Comparison of ENCODE assay signal across 24 cellular contexts in the genomic region with DNA sequence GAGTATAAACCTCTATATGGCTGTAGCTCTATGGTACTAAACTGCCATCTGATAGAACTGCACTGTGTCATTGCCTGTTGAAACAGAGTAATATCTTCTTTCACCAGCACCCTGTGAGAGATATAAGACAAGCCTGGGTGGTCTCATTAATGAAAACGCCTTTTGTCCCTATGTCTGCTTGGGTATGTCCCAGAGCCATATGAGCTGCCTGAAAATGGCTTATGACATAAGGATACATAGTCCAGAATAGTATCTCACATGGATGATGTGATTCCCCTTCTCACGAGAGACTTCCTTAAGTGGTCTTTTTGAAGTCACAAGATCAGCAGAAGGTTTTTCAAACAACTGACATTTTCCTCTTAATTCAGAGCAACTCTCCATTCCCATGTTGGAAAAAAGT. TPM values are rescaled to one million over a fixed set of nuclear protein-coding genes. Genes with fewer than 3 reads are reported as not detected.
DNase-seq lines count a peak whose midpoint lies in the region; ATAC-seq, FAIRE-seq and TF ChIP-seq lines count a peak whose summit lies in the region.
"Had no signal": no experiment of that assay in that cellular context is flagged by ENCODE, and none has a peak within 500 bp of the region (broad histone marks: within the 10 kb centered on the region; RNA-seq: fewer than 3 reads in every experiment).

No MANE protein-coding gene starts in this region.

- POLR2A ChIA-PET in K562 (lab: Yijun Ruan, JAX): interaction anchor here (0.6 to 1.0 kb wide), 4 partner anchors 8 to 180 kb away, joined by 3 to 5 read pairs (median 3); no protein-coding TSS in a partner anchor

- 29% methylated on average over 2 of the region's 2 CpGs for WGBS in K562 (ENCODE audit: insufficient coverage, low coverage, missing lambda C conversion rate)

- H3K9me1 ChIP-seq in K562 (ENCODE audit: control insufficient read depth, insufficient read depth, low read length): no peaks in the 10 kb centered on the region

- no peak overlapping the region for H3K4me2 ChIP-seq in K562 (ENCODE audit: insufficient read depth, low read length)
- H3K4me2 ChIP-seq: A549 had no signal

- no peaks in the 10 kb centered on the region for H4K20me1 ChIP-seq in K562 (replicated peaks; ENCODE audit: control insufficient read depth, insufficient read depth, low read length)
- H4K20me1 ChIP-seq: BLaER1 treated with 17β-estradiol and CSF1 and Interleukin-3, amounts not matched to agents 10 nM and 100 nM had no signal

- H3K79me2 ChIP-seq in K562 (ENCODE audit: control insufficient read depth, insufficient read depth, low read length): no peaks in the 10 kb centered on the region

- H2AFZ ChIP-seq in K562 (ENCODE audit: low read depth, low read length): no peak overlapping the region

- intact Hi-C loops in K562 (cut with micrococcal nuclease): no loop called here

- peak; percentile 41 for ATAC-seq in K562
- ATAC-seq: A549; CD8-positive, alpha-beta T cell; GM12878 had no signal

- DNase-seq in D721Med (ENCODE audit: insufficient read length, low spot score) (no peak), SJCRH30 (peak; percentile 51 to 82), K562 (ENCODE audit: extremely low read depth in 1 of 4, low spot score in 3 of 4) (no peak), foreskin melanocyte (peak; percentile 99), NCI-H1694 treated with DMSO at 0.1 percent for 48 hours (lab: John Stamatoyannopoulos, UW) (no peak)
- no peak for DNase-seq in activated T-cell treated with anti-CD3 and anti-CD28 coated beads, Interleukin-2, amount 50 U/mL, for 1 hour
- DNase-seq in activated CD4-positive, alpha-beta T cell treated with anti-CD3 and anti-CD28 coated beads for 1 hour: no peak
- DNase-seq: AML-193; Caco-2; Calu3; CD4-positive, alpha-beta T cell; CD8-positive, alpha-beta T cell; DMS 273 treated with DMSO at 0.1 percent for 48 hours; DMS153; DMS53; DMS79; DND-41; EL; GDM1 had no signal

- H3K4me3 ChIP-seq in SJCRH30 (no peak overlapping the region), K562 (no peak overlapping the region)
- H3K4me3 ChIP-seq: A549; BLaER1 treated with 17β-estradiol and CSF1 and Interleukin-3, amounts not matched to agents 10 nM and 100 nM; GM12878 had no signal

- BruUV-seq in K562 (replicated peaks; lab: Mats Ljungman, UMichigan): no TSS peak

- TF ChIP-seq POLR2A in K562 (conservative IDR thresholded peaks at IDR 0.05): no peak

- H3K9ac ChIP-seq in K562 (ENCODE audit: insufficient read depth in 1 of 2, low read depth in 2 of 2, low read length in 2 of 2): no peak overlapping the region
- H3K9ac ChIP-seq: BLaER1 treated with 17β-estradiol and CSF1 and Interleukin-3, amounts not matched to agents 10 nM and 100 nM had no signal

- no peak for TF ChIP-seq RAD21 in K562 (CRISPR knock-in tag; conservative IDR thresholded peaks at IDR 0.05 in 1 of 2, IDR thresholded peaks at IDR 0.05 in 1 of 2)

- no peak for TF ChIP-seq CTCF in D721Med (IDR thresholded peaks at IDR 0.05; ENCODE audit: insufficient read depth, missing control alignments)
- TF ChIP-seq CTCF in K562 (IDR thresholded peaks at IDR 0.05 in 2 of 3, conservative IDR thresholded peaks at IDR 0.05 in 1 of 3; ENCODE audit: insufficient read depth in 2 of 3, low read depth in 1 of 3, low read length in 3 of 3): no peak

- CTCF ChIA-PET in K562 (lab: Yijun Ruan, JAX; ENCODE audit: low intra/inter-chr PET ratio): no interaction called here

- H3K27me3 ChIP-seq in SJCRH30 (no peaks in the 10 kb centered on the region; the same call in 1 of the 2 replicates), K562 (ENCODE audit: control insufficient read depth in 2 of 2, insufficient read depth in 2 of 2, low read length in 2 of 2) (peaks cover 0 to 3% of the 10 kb centered on the region in 2 experiments; a peak in 1 of 5 replicates)

- no peak for TF ChIP-seq EP300 in K562 (IDR thresholded peaks at IDR 0.05; ENCODE audit: low read length)

- in situ Hi-C loops in K562 (cut with MboI): no loop called here

- no peaks in the 10 kb centered on the region for H3K36me3 ChIP-seq in SJCRH30
- no peaks in the 10 kb centered on the region for H3K36me3 ChIP-seq in K562 (ENCODE audit: control insufficient read depth, insufficient read depth, low read length)
- H3K36me3 ChIP-seq: BLaER1 treated with 17β-estradiol and CSF1 and Interleukin-3, amounts not matched to agents 10 nM and 100 nM had no signal

- H3K9me3 ChIP-seq in SJCRH30 (replicated peaks) (no peaks in the 10 kb centered on the region), K562 (replicated peaks; ENCODE audit: control insufficient read depth, insufficient read depth, low read depth, low read length) (no peaks in the 10 kb centered on the region)
- H3K9me3 ChIP-seq: A549; BLaER1 treated with 17β-estradiol and CSF1 and Interleukin-3, amounts not matched to agents 10 nM and 100 nM; Caco-2 had no signal

- H3K27ac ChIP-seq in SJCRH30 (no peak overlapping the region), K562 (ENCODE audit: extremely low read depth, low read depth, low read length) (no peak overlapping the region)
- H3K27ac ChIP-seq: 22Rv1; A549; BLaER1 treated with 17β-estradiol and CSF1 and Interleukin-3, amounts not matched to agents 10 nM and 100 nM; C4-2B had no signal

- H3K4me1 ChIP-seq in SJCRH30 (peaks cover 9% of the 10 kb centered on the region; the same call in 1 of the 2 replicates), K562 (replicated peaks in 1 of 2; ENCODE audit: control insufficient read depth in 2 of 2, insufficient read depth in 2 of 2, low read length in 2 of 2) (no peaks in the 10 kb centered on the region)
- H3K4me1 ChIP-seq: A549, Caco-2 had no signal

- peak; percentile 66 for FAIRE-seq in D721Med (lab: Jason Lieb, UNC)
- no peak for FAIRE-seq in K562 (lab: Jason Lieb, UNC)
- FAIRE-seq: A549, GM12878 had no signal

TF ChIP-seq in K562, 482 proteins besides CTCF, POLR2A, EP300 and RAD21 (continues in another document):
- no peak for TF ChIP-seq CSDE1 (IDR thresholded peaks at IDR 0.05)
- no peak for TF ChIP-seq TGIF2 (CRISPR knock-in tag; IDR thresholded peaks at IDR 0.05)
- no peak for TF ChIP-seq SNIP1 (IDR thresholded peaks at IDR 0.05; ENCODE audit: low read depth)
- TF ChIP-seq, protein P1, sequence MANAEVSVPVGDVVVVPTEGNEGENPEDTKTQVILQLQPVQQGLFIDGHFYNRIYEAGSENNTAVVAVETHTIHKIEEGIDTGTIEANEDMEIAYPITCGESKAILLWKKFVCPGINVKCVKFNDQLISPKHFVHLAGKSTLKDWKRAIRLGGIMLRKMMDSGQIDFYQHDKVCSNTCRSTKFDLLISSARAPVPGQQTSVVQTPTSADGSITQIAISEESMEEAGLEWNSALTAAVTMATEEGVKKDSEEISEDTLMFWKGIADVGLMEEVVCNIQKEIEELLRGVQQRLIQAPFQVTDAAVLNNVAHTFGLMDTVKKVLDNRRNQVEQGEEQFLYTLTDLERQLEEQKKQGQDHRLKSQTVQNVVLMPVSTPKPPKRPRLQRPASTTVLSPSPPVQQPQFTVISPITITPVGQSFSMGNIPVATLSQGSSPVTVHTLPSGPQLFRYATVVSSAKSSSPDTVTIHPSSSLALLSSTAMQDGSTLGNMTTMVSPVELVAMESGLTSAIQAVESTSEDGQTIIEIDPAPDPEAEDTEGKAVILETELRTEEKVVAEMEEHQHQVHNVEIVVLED (CRISPR knock-in tag; IDR thresholded peaks at IDR 0.05): no peak
- TF ChIP-seq SRSF9 (IDR thresholded peaks at IDR 0.05; ENCODE audit: borderline replicate concordance, low read depth, low read length): no peak
- no peak for TF ChIP-seq RBM39 (optimal IDR thresholded peaks at IDR 0.05; ENCODE audit: low read depth, low read length)
- TF ChIP-seq SMARCC2 (IDR thresholded peaks at IDR 0.05; ENCODE audit: low read depth): no peak
- no peak for TF ChIP-seq TRIM24 (IDR thresholded peaks at IDR 0.05)

RNA-seq across cellular contexts. Expression of gene TMCC2, which starts 7.3 kb away (rescaled TPM):
- total RNA-seq in SJCRH30 (2014; rRNA removed; shearing (Covaris generic)): 5.2 and 5.5 TPM in 2 replicates
- 0.44 and 1.0 TPM in 2 replicates for total RNA-seq in K562 (2011; cell fraction: chromatin; rRNA removed; ENCODE audit: low replicate concordance)
- 0.66 and 1.0 TPM in 2 replicates for total RNA-seq in K562 (2011; cell fraction: nucleolus; rRNA removed)
- 0.51 and 1.1 TPM in 2 replicates for total RNA-seq in K562 (2011; cell fraction: nucleoplasm; rRNA removed)
- total RNA-seq in K562 (2014; rRNA removed): 1.5 and 1.6 TPM in 2 replicates
- total RNA-seq in K562 (2014; rRNA removed; fragmentation: Illumina TruSeq; extraction: Trizol): 0.48 and 0.62 TPM in 2 replicates
- total RNA-seq in K562 (2015; rRNA removed; fragmentation: Illumina TruSeq; extraction: Trizol): 0.94 and 0.98 TPM in 2 replicates
- total RNA-seq in K562 (2021): 1.8 TPM in 2 replicates
- polyA plus RNA-seq in K562 (2011; rRNA removed): 0.60 and 1.3 TPM in 2 replicates
- 1.6 and 1.7 TPM in 2 replicates for polyA plus RNA-seq in K562 (2011; cell fraction: cytosol; rRNA removed)
- 1.6 and 1.9 TPM in 2 replicates for polyA plus RNA-seq in K562 (2011; cell fraction: nucleus; rRNA removed)
- 2.0 and 6.3 TPM in 2 replicates for polyA plus RNA-seq in K562 (2012)
- 1.2 and 1.3 TPM in 2 replicates for polyA plus RNA-seq in K562 (2014; fragmentation: Illumina TruSeq; extraction: Trizol)
- under 1 TPM; 0.06 to 0.10 TPM for polyA plus RNA-seq in K562 (2014; fragmentation: Nextera tagmentation; extraction: Ambion mirVana)
- 1.2 and 2.0 TPM in 2 replicates for polyA plus RNA-seq in K562 (2014; rRNA removed)
- 0.74 and 1.3 TPM in 2 replicates for polyA minus RNA-seq in K562 (2011; rRNA and poly(A)+ RNA removed)
- polyA minus RNA-seq in K562 (2011; cell fraction: cytosol; rRNA and poly(A)+ RNA removed): 0.76 and 2.9 TPM in 2 replicates
- polyA minus RNA-seq in K562 (2011; cell fraction: nucleus; rRNA and poly(A)+ RNA removed): 0.54 and 1.6 TPM in 2 replicates

RNA-seq across cellular contexts. Expression of gene DSTYK, which starts 8.9 kb away (rescaled TPM):
- 9.2 TPM in 2 replicates for total RNA-seq in SJCRH30 (2014; rRNA removed; shearing (Covaris generic))
- total RNA-seq in K562 (2011; cell fraction: chromatin; rRNA removed; ENCODE audit: low replicate concordance): 12.5 and 15.3 TPM in 2 replicates
- total RNA-seq in K562 (2011; cell fraction: nucleolus; rRNA removed): 6.3 and 7.2 TPM in 2 replicates
- total RNA-seq in K562 (2011; cell fraction: nucleoplasm; rRNA removed): 11.8 and 16.3 TPM in 2 replicates
- total RNA-seq in K562 (2014; rRNA removed) (4.2 and 5.5 TPM in 2 replicates), K562 (2014; rRNA removed; fragmentation: Illumina TruSeq; extraction: Trizol) (7.0 TPM in 2 replicates), K562 (2015; rRNA removed; fragmentation: Illumina TruSeq; extraction: Trizol) (6.6 and 7.1 TPM in 2 replicates), K562 (2021) (6.2 and 7.3 TPM in 2 replicates)
- polyA plus RNA-seq in K562 (2011; rRNA removed) (6.3 and 7.0 TPM in 2 replicates), K562 (2014; fragmentation: Illumina TruSeq; extraction: Trizol) (6.3 and 6.9 TPM in 2 replicates), K562 (2014; fragmentation: Nextera tagmentation; extraction: Ambion mirVana) (1 to 10 TPM; 4.6 to 5.0 TPM), K562 (2014; rRNA removed) (4.8 and 5.4 TPM in 2 replicates)
- 2.3 and 4.7 TPM in 2 replicates for polyA plus RNA-seq in K562 (2011; cell fraction: cytosol; rRNA removed)
- 2.9 and 3.0 TPM in 2 replicates for polyA plus RNA-seq in K562 (2011; cell fraction: nucleus; rRNA removed)
- polyA plus RNA-seq in K562 (2012): 5.6 and 8.7 TPM in 2 replicates
- polyA minus RNA-seq in K562 (2011; rRNA and poly(A)+ RNA removed): 11.5 and 13.9 TPM in 2 replicates
- 4.2 and 4.4 TPM in 2 replicates for polyA minus RNA-seq in K562 (2011; cell fraction: cytosol; rRNA and poly(A)+ RNA removed)
- 4.6 and 8.2 TPM in 2 replicates for polyA minus RNA-seq in K562 (2011; cell fraction: nucleus; rRNA and poly(A)+ RNA removed)

Comparison
In these comparisons a context has a peak if more than half of its experiments do, and no peak if none do; other contexts are left out.
1. DNase-seq: peak in SJCRH30 (2 of 2) and foreskin melanocyte (single experiment); none in D721Med (single experiment), K562 (0 of 4), NCI-H1694 treated with DMSO at 0.1 percent for 48 hours (single experiment), activated T-cell treated with anti-CD3 and anti-CD28 coated beads, Interleukin-2, amount 50 U/mL, for 1 hour (single experiment) and activated CD4-positive, alpha-beta T cell treated with anti-CD3 and anti-CD28 coated beads for 1 hour (single experiment).